Comparison of ENCODE assay signal across 10 cellular contexts in the genomic region with DNA sequence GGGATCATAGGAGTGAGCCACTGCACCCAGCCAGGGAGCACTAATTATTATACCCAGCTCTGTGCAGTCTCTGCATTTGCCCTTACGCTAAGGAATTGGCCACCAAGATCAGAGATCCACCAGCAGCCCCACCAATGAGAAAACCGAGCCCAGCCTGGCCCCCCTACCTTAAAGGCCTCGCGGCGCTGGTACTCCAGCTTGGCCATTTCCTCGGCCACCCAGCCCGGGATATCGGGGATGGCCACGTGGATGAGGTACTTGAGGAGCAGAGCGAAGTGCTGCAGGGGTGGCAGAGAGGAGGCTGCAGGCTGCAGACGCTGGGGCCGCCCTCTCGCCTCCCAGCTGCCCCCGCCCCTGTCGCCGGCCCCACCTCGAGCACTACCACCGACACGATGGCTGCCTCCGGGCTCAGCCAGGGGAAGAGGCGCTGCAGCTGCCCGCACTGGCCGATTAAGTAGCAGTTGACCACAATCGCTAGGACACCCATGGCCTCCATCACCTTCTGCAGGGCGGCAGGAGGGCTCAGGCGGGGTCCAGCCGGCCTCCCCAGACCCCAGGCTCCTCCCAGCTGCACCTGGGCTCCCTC. TPM values are rescaled to one million over a fixed set of nuclear protein-coding genes. Genes with fewer than 3 reads are reported as not detected.
DNase-seq lines count a peak whose midpoint lies in the region; ATAC-seq and TF ChIP-seq lines count a peak whose summit lies in the region.
"Had no signal": no experiment of that assay in that cellular context is flagged by ENCODE, and none has a peak within 500 bp of the region (broad histone marks: within the 10 kb centered on the region; RNA-seq: fewer than 3 reads in every experiment).

No MANE protein-coding gene starts in this region.

- H3K27ac ChIP-seq in C4-2B: peak overlapping the region; percentile 81
- H3K27ac ChIP-seq in H9 (ENCODE audit: insufficient read length, low read depth, low read length): no peak overlapping the region
- peak overlapping the region; percentile 84 to 89 for H3K27ac ChIP-seq in breast epithelium
- peak overlapping the region; percentile 49 for H3K27ac ChIP-seq in mesendoderm (ENCODE audit: low read depth, low read length)

- H2AK5ac ChIP-seq in H9 (ENCODE audit: insufficient read length, low read length) (no peak overlapping the region), mesendoderm (ENCODE audit: low read length) (no peak overlapping the region)

- TF ChIP-seq CTCF in C4-2B (conservative IDR thresholded peaks at IDR 0.05) (no peak), H9 (conservative IDR thresholded peaks at IDR 0.05) (no peak), breast epithelium (IDR thresholded peaks at IDR 0.05) (no peak)

- H2BK5ac ChIP-seq in H9 (ENCODE audit: insufficient read length, low read length) (no peak overlapping the region), mesendoderm (ENCODE audit: low read length) (no peak overlapping the region)

- no peak overlapping the region for H4K91ac ChIP-seq in H9 (ENCODE audit: insufficient read length, low read depth, low read length)

- no peak overlapping the region for H2AFZ ChIP-seq in H9 (ENCODE audit: low read length)

- no peak overlapping the region for H3K14ac ChIP-seq in H9 (ENCODE audit: insufficient read depth, low read length)

- DNase-seq in H9: no peak
- DNase-seq in breast epithelium (ENCODE audit: low spot score in 2 of 2): no peak
- no peak for DNase-seq in mesendoderm
- DNase-seq in AG08396 (ENCODE audit: low spot score): no peak
- DNase-seq in cerebellar cortex (ENCODE audit: low spot score): no peak
- no peak for DNase-seq in superior temporal gyrus (ENCODE audit: extremely low spot score)
- DNase-seq: NCI-H187, SHP77 had no signal

- H3K4ac ChIP-seq in H9 (ENCODE audit: low read depth, low read length) (no peak overlapping the region), mesendoderm (ENCODE audit: low read depth, low read length) (no peak overlapping the region)

- H4K5ac ChIP-seq in H9 (ENCODE audit: insufficient read length, low read depth, low read length): no peak overlapping the region
- H4K5ac ChIP-seq in mesendoderm (ENCODE audit: low read length): no peak overlapping the region

- H4K20me1 ChIP-seq in H9 (ENCODE audit: control insufficient read depth, insufficient read depth, insufficient read length): no peaks in the 10 kb centered on the region

- H2BK12ac ChIP-seq in H9 (ENCODE audit: insufficient read length, low read depth, low read length): no peak overlapping the region

- no peak for TF ChIP-seq POLR2A in breast epithelium (IDR thresholded peaks at IDR 0.05)

- H3K4me1 ChIP-seq in H9 (ENCODE audit: insufficient read depth, low read length) (no peaks in the 10 kb centered on the region), breast epithelium (peaks cover 0 to 20% of the 10 kb centered on the region in 2 donors), mesendoderm (ENCODE audit: control insufficient read depth, low read depth, low read length) (no peaks in the 10 kb centered on the region)

- H3K23ac ChIP-seq in H9 (ENCODE audit: insufficient read length, low read depth, low read length) (no peak overlapping the region), mesendoderm (ENCODE audit: low read length) (no peak overlapping the region)

- no peak overlapping the region for H3K18ac ChIP-seq in H9 (ENCODE audit: insufficient read length, low read depth, low read length)
- no peak overlapping the region for H3K18ac ChIP-seq in mesendoderm (ENCODE audit: low read length)

- H3K9me3 ChIP-seq in H9 (ENCODE audit: control insufficient read depth, low read depth, low read length): no peaks in the 10 kb centered on the region
- H3K9me3 ChIP-seq in breast epithelium: no peaks in the 10 kb centered on the region

- no peaks in the 10 kb centered on the region for H3K27me3 ChIP-seq in H9 (ENCODE audit: insufficient read depth, low read length)
- H3K27me3 ChIP-seq in breast epithelium: peaks cover 0 to 3% of the 10 kb centered on the region in 2 donors
- no peaks in the 10 kb centered on the region for H3K27me3 ChIP-seq in mesendoderm (ENCODE audit: insufficient read depth, low read length, poor library complexity)

- H2BK15ac ChIP-seq in H9 (ENCODE audit: low read depth, low read length): no peak overlapping the region
- H2BK15ac ChIP-seq in mesendoderm (replicated peaks; ENCODE audit: low read depth): no peak overlapping the region

- no peaks in the 10 kb centered on the region for H3K9me3 Mint-ChIP-seq in H9

- H4K8ac ChIP-seq in H9 (replicated peaks; ENCODE audit: insufficient read length, low read depth, low read length) (no peak overlapping the region), mesendoderm (ENCODE audit: low read depth, low read length) (no peak overlapping the region)

- peaks cover 6 to 25% of the 10 kb centered on the region in 2 experiments for H3K4me1 Mint-ChIP-seq in H9

- H3K27ac Mint-ChIP-seq in H9: peak overlapping the region in 2 of 3 experiments; percentile 96 to 97; a peak in 3 of 7 replicates

- ATAC-seq in GM18517 (IDR thresholded peaks at IDR 0.05; ENCODE audit: unreplicated experiment): no peak

- H3T11ph ChIP-seq in H9 (ENCODE audit: low read length): no peak overlapping the region

- peaks cover 5% of the 10 kb centered on the region for H3K23me2 ChIP-seq in H9 (ENCODE audit: insufficient read length, low read depth, low read length, poor library complexity, severe bottlenecking)

- H3K36me3 ChIP-seq in breast epithelium (no peaks in the 10 kb centered on the region), mesendoderm (ENCODE audit: control insufficient read depth, insufficient read depth, low read length) (no peaks in the 10 kb centered on the region)

- no peak overlapping the region for H2BK120ac ChIP-seq in H9 (ENCODE audit: low read depth, low read length, poor library complexity, severe bottlenecking)
- H2BK120ac ChIP-seq in mesendoderm (ENCODE audit: low read depth, low read length): no peak overlapping the region

- H3K56ac ChIP-seq in H9 (ENCODE audit: insufficient read length, low read depth, low read length) (no peak overlapping the region), mesendoderm (ENCODE audit: low read length) (peak overlapping the region; percentile 66)

- no peaks in the 10 kb centered on the region for H3K79me1 ChIP-seq in H9 (ENCODE audit: insufficient read depth, low read depth, low read length, poor library complexity, severe bottlenecking)
- no peaks in the 10 kb centered on the region for H3K79me1 ChIP-seq in mesendoderm (ENCODE audit: low read length)

- H3K27me3 Mint-ChIP-seq in H9 (ENCODE audit: low read depth): peaks cover 7% of the 10 kb centered on the region

- H3K36me3 Mint-ChIP-seq in H9 (ENCODE audit: insufficient read depth in 1 of 3, low read depth in 3 of 3): peaks cover 9 to 45% (median 34%) of the 10 kb centered on the region in 3 experiments

- H2BK20ac ChIP-seq in H9 (ENCODE audit: low read depth, low read length, poor library complexity, severe bottlenecking): no peak overlapping the region

- no CpG with 5 or more reads among the region's 27 CpGs for WGBS in H9 (ENCODE audit: extremely low coverage, insufficient read length, low lambda C conversion rate)
- WGBS in mesendoderm (ENCODE audit: extremely low coverage, insufficient coverage, low lambda C conversion rate): no CpG with 5 or more reads among the region's 27 CpGs

- intact Hi-C loops in breast epithelium (cut with DNase I; ENCODE audit: low total_unique reads): no loop called here

- peak overlapping the region; percentile 81 to 93 for H3K4me3 Mint-ChIP-seq in H9

- H3K4me3 ChIP-seq in breast epithelium (peak overlapping the region in 2 of 3 donors; percentile 56 to 69), mesendoderm (ENCODE audit: low read length) (no peak overlapping the region)

- peak overlapping the region; percentile 0 for H3K9ac ChIP-seq in H9 (ENCODE audit: extremely low read depth, insufficient read length, low read length)
- H3K9ac ChIP-seq in mesendoderm (ENCODE audit: low read length): peak overlapping the region; percentile 53

- no peaks in the 10 kb centered on the region for H3K79me2 ChIP-seq in H9 (ENCODE audit: insufficient read depth, low read length)
- no peaks in the 10 kb centered on the region for H3K79me2 ChIP-seq in mesendoderm (ENCODE audit: control insufficient read depth, insufficient read depth, low read length)

- peak overlapping the region; percentile 37 for H3K4me2 ChIP-seq in H9 (ENCODE audit: insufficient read depth, insufficient read length, low read length)
- peak overlapping the region; percentile 64 for H3K4me2 ChIP-seq in mesendoderm (ENCODE audit: low read length)

RNA-seq across cellular contexts. Expression of a gene that starts 7.5 kb away (rescaled TPM):
- 18.9 and 21.9 TPM in 2 replicates for total RNA-seq in H9 (2021)
- total RNA-seq in breast epithelium: 1 to 10 TPM; 5.1 to 7.2 (median 5.9) TPM
- 4.2 TPM for polyA plus RNA-seq in mesendoderm (2013, experiment 1 of 2)
- polyA plus RNA-seq in mesendoderm (2013, experiment 2 of 2): 4.3 TPM

RNA-seq across cellular contexts. Expression of a gene that starts 10.2 kb away (rescaled TPM):
- total RNA-seq in H9 (2021) (62.9 and 71.3 TPM in 2 replicates), breast epithelium (10 to 100 TPM; 15.5 to 22.6 (median 17.7) TPM)
- 25.9 TPM for polyA plus RNA-seq in mesendoderm (2013, experiment 1 of 2)
- polyA plus RNA-seq in mesendoderm (2013, experiment 2 of 2): 26.0 TPM

RNA-seq across cellular contexts. Expression of a gene that starts 17.8 kb away (rescaled TPM):
- total RNA-seq in H9 (2021) (42.3 and 45.7 TPM in 2 replicates), breast epithelium (10 to 100 TPM in 2 of 3 donors, 1 to 10 TPM in 1; 9.2 to 18.7 (median 11.1) TPM)
- polyA plus RNA-seq in mesendoderm (2013, experiment 1 of 2): 87.4 TPM
- 85.3 TPM for polyA plus RNA-seq in mesendoderm (2013, experiment 2 of 2)

RNA-seq across cellular contexts. Expression of a gene that starts 21.5 kb away (rescaled TPM):
- total RNA-seq in H9 (2021) (84.6 and 93.6 TPM in 2 replicates), breast epithelium (100 to 1,000 TPM in 1 of 3 donors, 10 to 100 TPM in 2; 88.5 to 139 (median 98.0) TPM)
- polyA plus RNA-seq in mesendoderm (2013, experiment 1 of 2): 73.8 TPM
- 75.8 TPM for polyA plus RNA-seq in mesendoderm (2013, experiment 2 of 2)

RNA-seq across cellular contexts. Expression of a gene that starts 23.9 kb away (rescaled TPM):
- 11.7 and 12.8 TPM in 2 replicates for total RNA-seq in H9 (2021)
- 10 to 100 TPM in 2 of 3 donors, 1 to 10 TPM in 1; 6.7 to 14.4 (median 11.0) TPM for total RNA-seq in breast epithelium
- polyA plus RNA-seq in mesendoderm (2013, experiment 1 of 2): 4.9 TPM
- polyA plus RNA-seq in mesendoderm (2013, experiment 2 of 2): 5.1 TPM
